ENCODE assay signal across 17 cellular contexts in genomic region chr13:39259371-39259770, GRCh38.
DNase-seq lines count a peak whose midpoint lies in the region; ATAC-seq and TF ChIP-seq lines count a peak whose summit lies in the region.
"Had no signal": no experiment of that assay in that cellular context is flagged by ENCODE, and none has a peak within 500 bp of the region (broad histone marks: within the 10 kb centered on the region; RNA-seq: fewer than 3 reads in every experiment).

No MANE protein-coding gene starts in this region.

- no peaks in the 10 kb centered on the region for H3K36me3 Mint-ChIP-seq in activated T-cell treated with anti-CD3 and anti-CD28 coated beads, Interleukin-2, amount 50 U/mL, for 72 hours (ENCODE audit: insufficient read depth in 2 of 2)
- no peaks in the 10 kb centered on the region for H3K36me3 Mint-ChIP-seq in T-helper 17 cell (ENCODE audit: low read depth)
- H3K36me3 Mint-ChIP-seq: activated CD8-positive, alpha-beta memory T cell treated with anti-CD3 and anti-CD28 coated beads, Interleukin-2, amount 10 ng/mL, durations not matched to agents 7 days and 5 days had no signal

- no peak overlapping the region for H3K4me3 Mint-ChIP-seq in activated T-cell treated with anti-CD3 and anti-CD28 coated beads, Interleukin-2, amount 50 U/mL, for 72 hours
- H3K4me3 Mint-ChIP-seq in T-helper 17 cell, result no peak overlapping the region
- H3K4me3 Mint-ChIP-seq: activated CD8-positive, alpha-beta memory T cell treated with anti-CD3 and anti-CD28 coated beads, Interleukin-2, amount 10 ng/mL, durations not matched to agents 7 days and 5 days; central memory CD8-positive, alpha-beta T cell had no signal

- H3K9me3 Mint-ChIP-seq in activated T-cell treated with anti-CD3 and anti-CD28 coated beads, Interleukin-2, amount 50 U/mL, for 72 hours, result no peaks in the 10 kb centered on the region
- H3K9me3 Mint-ChIP-seq: central memory CD8-positive, alpha-beta T cell had no signal

- peak; percentile 61 to 76 for ATAC-seq in activated T-cell treated with anti-CD3 and anti-CD28 coated beads, Interleukin-2, amount 50 U/mL, for 72 hours (replicated peaks in 1 of 2)
- ATAC-seq in GM19351 (IDR thresholded peaks at IDR 0.05; ENCODE audit: unreplicated experiment), result peak; percentile 48
- peak; percentile 59 for ATAC-seq in T-helper 17 cell
- ATAC-seq in GM21367 (IDR thresholded peaks at IDR 0.05; ENCODE audit: unreplicated experiment), result no peak
- no peak for ATAC-seq in GM18505 (IDR thresholded peaks at IDR 0.05; ENCODE audit: unreplicated experiment)
- no peak for ATAC-seq in GM19455 (IDR thresholded peaks at IDR 0.05; ENCODE audit: unreplicated experiment)
- ATAC-seq: activated CD8-positive, alpha-beta memory T cell treated with anti-CD3 and anti-CD28 coated beads, Interleukin-2, amount 10 ng/mL, durations not matched to agents 7 days and 5 days; left lobe of liver had no signal

- TF ChIP-seq POLR2A in GM18505 (IDR thresholded peaks at IDR 0.05; ENCODE audit: borderline replicate concordance, extremely low read depth, insufficient read depth, insufficient read length), result no peak

- H3K4me1 Mint-ChIP-seq in activated T-cell treated with anti-CD3 and anti-CD28 coated beads, Interleukin-2, amount 50 U/mL, for 72 hours (ENCODE audit: low read depth), result peaks cover 15% of the 10 kb centered on the region
- peaks cover 2% of the 10 kb centered on the region for H3K4me1 Mint-ChIP-seq in T-helper 17 cell
- H3K4me1 Mint-ChIP-seq: central memory CD8-positive, alpha-beta T cell had no signal

- no peaks in the 10 kb centered on the region for H3K9me3 ChIP-seq in T-helper 17 cell (ENCODE audit: control insufficient read depth, low read length, poor library complexity, severe bottlenecking)
- H3K9me3 ChIP-seq: SK-N-SH had no signal

- H3K27ac Mint-ChIP-seq in activated T-cell treated with anti-CD3 and anti-CD28 coated beads, Interleukin-2, amount 50 U/mL, for 72 hours, result no peak overlapping the region
- no peak overlapping the region for H3K27ac Mint-ChIP-seq in T-helper 17 cell
- H3K27ac Mint-ChIP-seq: activated CD8-positive, alpha-beta memory T cell treated with anti-CD3 and anti-CD28 coated beads, Interleukin-2, amount 10 ng/mL, durations not matched to agents 7 days and 5 days had no signal

- no peaks in the 10 kb centered on the region for H3K27me3 Mint-ChIP-seq in activated T-cell treated with anti-CD3 and anti-CD28 coated beads, Interleukin-2, amount 50 U/mL, for 72 hours (ENCODE audit: low read depth)
- peaks cover 9% of the 10 kb centered on the region for H3K27me3 Mint-ChIP-seq in T-helper 17 cell
- H3K27me3 Mint-ChIP-seq: activated CD8-positive, alpha-beta memory T cell treated with anti-CD3 and anti-CD28 coated beads, Interleukin-2, amount 10 ng/mL, durations not matched to agents 7 days and 5 days; central memory CD8-positive, alpha-beta T cell had no signal

- peak; percentile 8 to 24 for DNase-seq in activated T-cell treated with anti-CD3 and anti-CD28 coated beads, Interleukin-2, amount 50 U/mL, for 72 hours
- no peak for DNase-seq in activated T-cell treated with anti-CD3 and anti-CD28 coated beads for 4 hours
- no peak for DNase-seq in T-helper 17 cell
- DNase-seq in stimulated activated CD4-positive, alpha-beta T cell treated with anti-CD3 and anti-CD28 coated beads, Interleukin-2, amount 100 ng/mL, for 24 hours, result peak; percentile 16 to 21
- DNase-seq: activated CD8-positive, alpha-beta memory T cell treated with anti-CD3 and anti-CD28 coated beads, Interleukin-2, amount 10 ng/mL, durations not matched to agents 7 days and 5 days; NCI-H2029; NCI-H524 treated with DMSO at 0.1 percent for 48 hours; OCI-M1; posterior cingulate gyrus; SK-N-SH; substantia nigra had no signal

Comparison
In these comparisons a context has a peak if more than half of its experiments do, and no peak if none do; other contexts are left out.
1. DNase-seq: peak in activated T-cell treated with anti-CD3 and anti-CD28 coated beads, Interleukin-2, amount 50 U/mL, for 72 hours (2 of 2) and stimulated activated CD4-positive, alpha-beta T cell treated with anti-CD3 and anti-CD28 coated beads, Interleukin-2, amount 100 ng/mL, for 24 hours (2 of 2); none in activated T-cell treated with anti-CD3 and anti-CD28 coated beads for 4 hours (single experiment) and T-helper 17 cell (0 of 3).
2. ATAC-seq: peak in activated T-cell treated with anti-CD3 and anti-CD28 coated beads, Interleukin-2, amount 50 U/mL, for 72 hours (2 of 2), GM19351 (single experiment) and T-helper 17 cell (single experiment); none in GM21367 (single experiment), GM18505 (single experiment) and GM19455 (single experiment).